ENCODE assay signal across 17 cellular contexts in the genomic region with DNA sequence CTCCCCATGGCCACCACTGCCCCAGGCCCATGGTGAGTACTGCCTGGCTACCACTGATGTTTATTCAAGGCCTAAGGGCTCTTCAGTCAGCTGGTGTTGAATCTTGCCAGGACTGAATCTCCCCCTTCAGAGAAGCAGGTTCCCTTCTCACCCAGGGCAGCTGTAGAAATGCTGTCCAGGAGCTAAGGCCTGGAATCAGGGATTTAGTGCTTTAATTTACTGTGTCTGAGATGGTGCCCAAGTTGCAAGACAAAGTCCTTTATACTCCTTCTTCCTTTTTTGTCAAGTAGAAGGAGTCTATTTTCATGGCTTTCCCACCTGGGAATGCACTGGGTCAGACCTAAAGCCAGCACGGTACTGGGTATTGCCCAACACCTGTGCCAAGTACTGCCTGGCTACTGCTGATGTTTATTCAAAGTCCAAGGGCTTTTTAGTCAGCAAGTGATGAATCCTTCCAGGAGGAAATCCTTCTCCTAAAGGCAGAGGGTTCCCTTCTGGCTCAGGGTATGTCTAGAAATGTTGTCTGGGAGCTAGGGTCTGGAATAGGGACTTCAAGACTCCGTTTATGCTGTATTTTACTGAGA.
DNase-seq lines count a peak whose midpoint lies in the region; ATAC-seq, FAIRE-seq and TF ChIP-seq lines count a peak whose summit lies in the region.
"Had no signal": no experiment of that assay in that cellular context is flagged by ENCODE, and none has a peak within 500 bp of the region (broad histone marks: within the 10 kb centered on the region; RNA-seq: fewer than 3 reads in every experiment).

No MANE protein-coding gene starts in this region.

- H3K27ac ChIP-seq in small intestine (ENCODE audit: low read depth in 1 of 2, low read length in 1 of 2), result peak overlapping the region in 1 of 2 donors; percentile 55
- H3K27ac ChIP-seq: SK-N-MC had no signal

- no peaks in the 10 kb centered on the region for H3K4me1 ChIP-seq in small intestine (ENCODE audit: control insufficient read depth in 2 of 2, insufficient read depth in 1 of 2, low read depth in 1 of 2, low read length in 1 of 2)

- WGBS in small intestine, 3 donors, result 53 to 71% (median 66%) methylated on average over 2 of the region's 2 CpGs

- H3K4me3 ChIP-seq in epithelial cell of esophagus (ENCODE audit: low read length) (no peak overlapping the region), small intestine (ENCODE audit: low read depth in 1 of 2, low read length in 2 of 2) (no peak overlapping the region)
- H3K4me3 ChIP-seq: SK-N-MC had no signal

- intact Hi-C loops in activated CD4-positive, alpha-beta memory T cell treated with anti-CD3 and anti-CD28 coated beads for 36 hours (cut with micrococcal nuclease), result no loop called here

- ATAC-seq in HG02610 (IDR thresholded peaks at IDR 0.05; ENCODE audit: unreplicated experiment), result peak; percentile 5
- ATAC-seq: Panc1, Right ventricle myocardium inferior had no signal

- TF ChIP-seq CTCF in epithelial cell of esophagus (IDR thresholded peaks at IDR 0.05; ENCODE audit: insufficient read depth, low read depth, low read length, missing control alignments), result no peak

- DNase-seq in NCI-H226 (peak; percentile 15), epithelial cell of esophagus (ENCODE audit: low read depth) (peak; percentile 22), small intestine (peak; percentile 75), NCI-H1092 treated with DMSO at 0.1 percent for 48 hours (lab: John Stamatoyannopoulos, UW) (no peak), T-helper 1 cell (no peak)
- DNase-seq in activated CD4-positive, alpha-beta memory T cell treated with anti-CD3 and anti-CD28 coated beads for 36 hours, result no peak
- DNase-seq: ACHN; CD4-positive, alpha-beta T cell; GF-D8; NCI-H1436; NCI-H2227 treated with DMSO at 0.1 percent for 48 hours had no signal

- peaks cover 2% of the 10 kb centered on the region for H3K9me3 Mint-ChIP-seq in activated CD4-positive, alpha-beta memory T cell treated with anti-CD3 and anti-CD28 coated beads for 36 hours

- no peaks in the 10 kb centered on the region for H3K9me3 ChIP-seq in small intestine (ENCODE audit: control insufficient read depth, low read depth)

- no peak overlapping the region for H3K4me3 Mint-ChIP-seq in activated CD4-positive, alpha-beta memory T cell treated with anti-CD3 and anti-CD28 coated beads for 36 hours
- H3K4me3 Mint-ChIP-seq: CD4-positive, alpha-beta T cell; IgD-negative memory B cell had no signal

- POLR2A ChIA-PET in activated CD4-positive, alpha-beta memory T cell treated with anti-CD3 and anti-CD28 coated beads for 36 hours (lab: Charles Lee), result no interaction called here

- H3K36me3 ChIP-seq in small intestine (ENCODE audit: control insufficient read depth in 2 of 2, insufficient read depth in 2 of 2, low read length in 2 of 2), result no peaks in the 10 kb centered on the region

- no peaks in the 10 kb centered on the region for H3K36me3 Mint-ChIP-seq in activated CD4-positive, alpha-beta memory T cell treated with anti-CD3 and anti-CD28 coated beads for 36 hours
- H3K36me3 Mint-ChIP-seq: IgD-negative memory B cell had no signal

- H3K27me3 ChIP-seq in small intestine (ENCODE audit: control insufficient read depth in 2 of 2, insufficient read depth in 2 of 2, low read length in 2 of 2), result no peaks in the 10 kb centered on the region

- no peak for FAIRE-seq in small intestine (lab: Jason Lieb, UNC)
- FAIRE-seq: H54 had no signal

- no peak overlapping the region for H3K27ac Mint-ChIP-seq in activated CD4-positive, alpha-beta memory T cell treated with anti-CD3 and anti-CD28 coated beads for 36 hours
- H3K27ac Mint-ChIP-seq: CD4-positive, alpha-beta T cell; IgD-negative memory B cell had no signal

- CTCF ChIA-PET in activated CD4-positive, alpha-beta memory T cell treated with anti-CD3 and anti-CD28 coated beads for 36 hours (lab: Charles Lee), result no interaction called here

- no peaks in the 10 kb centered on the region for H3K4me1 Mint-ChIP-seq in activated CD4-positive, alpha-beta memory T cell treated with anti-CD3 and anti-CD28 coated beads for 36 hours (ENCODE audit: low read depth)
- H3K4me1 Mint-ChIP-seq: IgD-negative memory B cell had no signal

- no peaks in the 10 kb centered on the region for H3K27me3 Mint-ChIP-seq in activated CD4-positive, alpha-beta memory T cell treated with anti-CD3 and anti-CD28 coated beads for 36 hours
- H3K27me3 Mint-ChIP-seq: CD4-positive, alpha-beta T cell; IgD-negative memory B cell had no signal

Comparison
In these comparisons a context has a peak if more than half of its experiments do, and no peak if none do; other contexts are left out.
1. DNase-seq: peak in NCI-H226 (single experiment), epithelial cell of esophagus (single experiment) and small intestine (single experiment); none in NCI-H1092 treated with DMSO at 0.1 percent for 48 hours (single experiment), activated CD4-positive, alpha-beta memory T cell treated with anti-CD3 and anti-CD28 coated beads for 36 hours (single experiment) and T-helper 1 cell (0 of 5).